8 cellular contexts compared by ENCODE assay signal in the genomic region with DNA sequence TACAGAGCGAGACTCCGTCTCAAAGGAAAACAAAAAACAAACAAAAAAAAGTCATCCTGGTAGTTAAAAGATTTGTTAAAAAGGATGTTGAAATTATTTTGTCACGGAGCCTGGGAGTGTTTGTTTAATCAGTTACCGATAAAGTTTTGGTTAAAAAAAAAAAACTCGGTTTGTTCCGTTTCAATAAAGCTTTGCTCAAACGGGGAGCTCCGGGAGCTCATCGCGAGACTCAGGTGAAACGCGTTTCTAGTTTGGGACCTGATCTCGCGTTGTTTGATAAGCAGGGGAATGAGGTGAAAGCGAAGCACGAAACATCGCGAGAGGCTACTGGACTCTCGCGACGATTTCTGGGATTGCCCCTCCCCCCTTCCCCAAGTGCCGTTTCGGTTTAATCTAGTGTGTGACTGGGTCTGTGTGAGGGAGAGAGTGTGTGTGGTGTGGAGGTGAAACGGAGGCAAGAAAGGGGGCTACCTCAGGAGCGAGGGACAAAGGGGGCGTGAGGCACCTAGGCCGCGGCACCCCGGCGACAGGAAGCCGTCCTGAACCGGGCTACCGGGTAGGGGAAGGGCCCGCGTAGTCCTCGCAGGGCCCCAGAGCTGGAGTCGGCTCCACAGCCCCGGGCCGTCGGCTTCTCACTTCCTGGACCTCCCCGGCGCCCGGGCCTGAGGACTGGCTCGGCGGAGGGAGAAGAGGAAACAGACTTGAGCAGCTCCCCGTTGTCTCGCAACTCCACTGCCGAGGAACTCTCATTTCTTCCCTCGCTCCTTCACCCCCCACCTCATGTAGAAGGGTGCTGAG. TPM values are rescaled to one million over a fixed set of nuclear protein-coding genes. Genes with fewer than 3 reads are reported as not detected.
DNase-seq lines count a peak whose midpoint lies in the region; ATAC-seq and TF ChIP-seq lines count a peak whose summit lies in the region.

Gene CDK12 (plus strand): TSS at position 374 of the 798 bp plus-strand sequence. CDS start 586 bp downstream, outside the sequence.

- TF ChIP-seq CTCF in left lung (IDR thresholded peaks at IDR 0.05), result peak in 1 of 2 donors; percentile 49

- peak within 1 kb of the TSS; percentile 82 to 98 (median 90) for H3K4me3 ChIP-seq in BLaER1 treated with 17β-estradiol and CSF1 and Interleukin-3, amounts not matched to agents 10 nM and 100 nM
- H3K4me3 ChIP-seq in left lung, result peak within 1 kb of the TSS; percentile 94 to 97

- peak within 1 kb of the TSS; percentile 98 to 100 (median 100) for H3K9ac ChIP-seq in BLaER1 treated with 17β-estradiol and CSF1 and Interleukin-3, amounts not matched to agents 10 nM and 100 nM

- H3K27ac ChIP-seq in BLaER1 treated with 17β-estradiol and CSF1 and Interleukin-3, amounts not matched to agents 10 nM and 100 nM, result peak within 1 kb of the TSS; percentile 97 to 100 (median 99)
- H3K27ac ChIP-seq in left lung, result peak within 1 kb of the TSS; percentile 99

- peaks cover 0 to 26% (median 16%) of the 10 kb centered on the region in 11 experiments; a peak in 16 of 22 replicates for H3K36me3 ChIP-seq in BLaER1 treated with 17β-estradiol and CSF1 and Interleukin-3, amounts not matched to agents 10 nM and 100 nM
- H3K36me3 ChIP-seq in left lung, result no peaks in the 10 kb centered on the region

- peak within 1 kb of the TSS; percentile 76 to 99 (median 88) for H3K4me2 ChIP-seq in BLaER1 treated with 17β-estradiol and CSF1 and Interleukin-3, amounts not matched to agents 10 nM and 100 nM

- peaks cover 20 to 29% (median 24%) of the 10 kb centered on the region in 10 experiments for H3K4me1 ChIP-seq in BLaER1 treated with 17β-estradiol and CSF1 and Interleukin-3, amounts not matched to agents 10 nM and 100 nM
- peaks cover 16 to 32% of the 10 kb centered on the region in 2 donors for H3K4me1 ChIP-seq in left lung

- ATAC-seq in GM19351 (IDR thresholded peaks at IDR 0.05; ENCODE audit: unreplicated experiment) (peak; percentile 84), HG03558 (IDR thresholded peaks at IDR 0.05; ENCODE audit: extremely low read depth, unreplicated experiment) (peak; percentile 81), left lung (peak; percentile 89)

- DNase-seq in NCI-H774 (lab: John Stamatoyannopoulos, UW) (peak; percentile 100), dermis blood vessel endothelial cell (peak; percentile 99), left lung (peak; percentile 92 to 97)
- DNase-seq in activated CD4-positive, alpha-beta T cell treated with anti-CD3 and anti-CD28 coated beads, Interleukin-2, amount 50 U/mL, for 4 hours, result peak; percentile 92
- DNase-seq in stimulated activated CD4-positive, alpha-beta T cell treated with anti-CD3 and anti-CD28 coated beads, Interleukin-2, amount 100 ng/mL, for 48 hours, result peak; percentile 92 to 94

- H3K27me3 ChIP-seq in BLaER1 treated with 17β-estradiol and CSF1 and Interleukin-3, amounts not matched to agents 10 nM and 100 nM, result no peaks in the 10 kb centered on the region
- no peaks in the 10 kb centered on the region for H3K27me3 ChIP-seq in left lung

- H3K9me3 ChIP-seq in BLaER1 treated with 17β-estradiol and CSF1 and Interleukin-3, amounts not matched to agents 10 nM and 100 nM (replicated peaks in 1 of 11), result peaks cover 0 to 5% (median 0%) of the 10 kb centered on the region in 11 experiments; a peak in 1 of 22 replicates
- H3K9me3 ChIP-seq in left lung, result no peaks in the 10 kb centered on the region

- intact Hi-C loops in left lung (cut with DNase I), result no loop called here

- peaks cover 36 to 45% (median 44%) of the 10 kb centered on the region in 11 experiments for H4K20me1 ChIP-seq in BLaER1 treated with 17β-estradiol and CSF1 and Interleukin-3, amounts not matched to agents 10 nM and 100 nM

RNA-seq across cellular contexts. Expression of gene CDK12, which starts in this region (rescaled TPM):
- total RNA-seq in dermis blood vessel endothelial cell (24.5 and 29.5 TPM in 2 replicates), left lung (10 to 100 TPM; 43.9 to 53.9 TPM)

Comparison
In these comparisons a context has a peak if more than half of its experiments do, and no peak if none do; other contexts are left out.
1. Peak in every context shown above with its lines: DNase-seq, ATAC-seq, H3K4me3 ChIP-seq and H3K27ac ChIP-seq.